ENCODE assay signal across 14 cellular contexts in genomic region chr7:4880218-4880617, GRCh38. TPM values are rescaled to one million over a fixed set of nuclear protein-coding genes. Genes with fewer than 3 reads are reported as not detected.
DNase-seq lines count a peak whose midpoint lies in the region; TF ChIP-seq lines count a peak whose summit lies in the region.
"Had no signal": no experiment of that assay in that cellular context is flagged by ENCODE, and none has a peak within 500 bp of the region (broad histone marks: within the 10 kb centered on the region; RNA-seq: fewer than 3 reads in every experiment).

No MANE protein-coding gene starts in this region.

- no peaks in the 10 kb centered on the region for H3K9me3 ChIP-seq in BLaER1 treated with 17β-estradiol and CSF1 and Interleukin-3, amounts not matched to agents 10 nM and 100 nM (replicated peaks in 1 of 11)
- H3K9me3 ChIP-seq in left ventricle myocardium inferior (replicated peaks) (no peaks in the 10 kb centered on the region), uterus (no peaks in the 10 kb centered on the region)
- H3K9me3 ChIP-seq: ascending aorta, gastroesophageal sphincter had no signal

- peaks cover 27 to 70% (median 49%) of the 10 kb centered on the region in 10 experiments for H3K4me1 ChIP-seq in BLaER1 treated with 17β-estradiol and CSF1 and Interleukin-3, amounts not matched to agents 10 nM and 100 nM
- H3K4me1 ChIP-seq in left ventricle myocardium inferior (peaks cover 40% of the 10 kb centered on the region), uterus (no peaks in the 10 kb centered on the region)

- TF ChIP-seq POLR2A in uterus (IDR thresholded peaks at IDR 0.05): no peak

- intact Hi-C loops in left ventricle myocardium inferior (cut with micrococcal nuclease) (loop anchor here (5.0 kb wide), 1 partner anchor 53 kb away; no protein-coding TSS in a partner anchor), posterior vena cava (cut with DNase I) (no loop called here), uterus (cut with DNase I; ENCODE audit: low total_unique reads) (loop anchor here (5.0 to 10.0 kb wide), 2 partner anchors 85 to 198 kb away; partner anchors contain the start of gene FOXK1)

- peak; percentile 19 for DNase-seq in NCI-H187 treated with DMSO at 0.1 percent for 48 hours (lab: John Stamatoyannopoulos, UW)
- DNase-seq in left ventricle myocardium inferior: no peak
- DNase-seq in posterior vena cava (ENCODE audit: low spot score): peak; percentile 62
- no peak for DNase-seq in NCI-H2029 (lab: John Stamatoyannopoulos, UW)
- no peak for DNase-seq in NCI-H82 treated with DMSO at 0.1 percent for 48 hours (lab: John Stamatoyannopoulos, UW; ENCODE audit: unreplicated experiment)
- no peak for DNase-seq in uterus
- DNase-seq in activated CD8-positive, alpha-beta memory T cell treated with anti-CD3 and anti-CD28 coated beads, Interleukin-2, amount 50 U/mL, for 48 hours: no peak
- DNase-seq: activated naive CD4-positive, alpha-beta T cell treated with Interleukin-2 at 50 U/mL for 16 hours; IMR-90; NCI-H2171; NCI-H774 had no signal

- peak overlapping the region in 3 of 10 experiments; percentile 23 to 33 (median 32); a peak in 6 of 20 replicates for H3K4me3 ChIP-seq in BLaER1 treated with 17β-estradiol and CSF1 and Interleukin-3, amounts not matched to agents 10 nM and 100 nM
- H3K4me3 ChIP-seq in left ventricle myocardium inferior: peak overlapping the region; percentile 52
- H3K4me3 ChIP-seq in uterus: no peak overlapping the region
- H3K4me3 ChIP-seq: ascending aorta had no signal

- TF ChIP-seq CTCF in left ventricle myocardium inferior (IDR thresholded peaks at IDR 0.05; ENCODE audit: borderline replicate concordance) (no peak), uterus (IDR thresholded peaks at IDR 0.05) (no peak)

- H3K9ac ChIP-seq in BLaER1 treated with 17β-estradiol and CSF1 and Interleukin-3, amounts not matched to agents 10 nM and 100 nM: peak overlapping the region in 8 of 11 experiments; percentile 19 to 68 (median 32); a peak in 13 of 22 replicates

- H3K27me3 ChIP-seq in BLaER1 treated with 17β-estradiol and CSF1 and Interleukin-3, amounts not matched to agents 10 nM and 100 nM: peaks cover 0 to 39% (median 0%) of the 10 kb centered on the region in 11 experiments; a peak in 8 of 22 replicates
- H3K27me3 ChIP-seq in left ventricle myocardium inferior (ENCODE audit: low read depth) (peaks cover 27% of the 10 kb centered on the region), uterus (no peaks in the 10 kb centered on the region)
- H3K27me3 ChIP-seq: ascending aorta had no signal

- peaks cover 0 to 30% (median 15%) of the 10 kb centered on the region in 11 experiments; a peak in 11 of 22 replicates for H3K36me3 ChIP-seq in BLaER1 treated with 17β-estradiol and CSF1 and Interleukin-3, amounts not matched to agents 10 nM and 100 nM
- H3K36me3 ChIP-seq in left ventricle myocardium inferior: peaks cover 23% of the 10 kb centered on the region
- H3K36me3 ChIP-seq in uterus: no peaks in the 10 kb centered on the region

- H3K27ac ChIP-seq in BLaER1 treated with 17β-estradiol and CSF1 and Interleukin-3, amounts not matched to agents 10 nM and 100 nM: peak overlapping the region in 6 of 11 experiments; percentile 11 to 54 (median 40); a peak in 9 of 22 replicates
- H3K27ac ChIP-seq in left ventricle myocardium inferior (replicated peaks) (peak overlapping the region; percentile 34), uterus (no peak overlapping the region)
- H3K27ac ChIP-seq: ascending aorta had no signal

- H3K4me2 ChIP-seq in BLaER1 treated with 17β-estradiol and CSF1 and Interleukin-3, amounts not matched to agents 10 nM and 100 nM: peak overlapping the region; percentile 26 to 99 (median 83)

- H4K20me1 ChIP-seq in BLaER1 treated with 17β-estradiol and CSF1 and Interleukin-3, amounts not matched to agents 10 nM and 100 nM: peaks cover 0 to 5% (median 0%) of the 10 kb centered on the region in 11 experiments; a peak in 2 of 22 replicates

RNA-seq across cellular contexts. Expression of gene RADIL, which starts 3.3 kb away (rescaled TPM):
- total RNA-seq in left ventricle myocardium inferior (4.5 TPM), posterior vena cava (1 to 10 TPM; 4.3 to 5.0 TPM), uterus (10 to 100 TPM in 1 of 4 donors, 1 to 10 TPM in 3; 1.0 to 10.1 (median 6.6) TPM)

RNA-seq across cellular contexts. Expression of gene PAPOLB, which starts 18.4 kb away (rescaled TPM):
- total RNA-seq in left ventricle myocardium inferior: 0.05 TPM
- under 1 TPM; 0.19 to 0.24 TPM for total RNA-seq in posterior vena cava
- total RNA-seq in uterus: 1 to 10 TPM in 1 of 4 donors, under 1 TPM in 2, not detected in 1; 0.24 to 1.6 (median 0.29) TPM
- total RNA-seq: ascending aorta had no signal

Comparison
In these comparisons a context has a peak if more than half of its experiments do, and no peak if none do; other contexts are left out.
1. H3K27ac ChIP-seq: peak in BLaER1 treated with 17β-estradiol and CSF1 and Interleukin-3, amounts not matched to agents 10 nM and 100 nM (6 of 11) and left ventricle myocardium inferior (single experiment); none in uterus (0 of 2).
2. DNase-seq: peak in NCI-H187 treated with DMSO at 0.1 percent for 48 hours (single experiment) and posterior vena cava (single experiment); none in left ventricle myocardium inferior (single experiment), NCI-H2029 (single experiment), NCI-H82 treated with DMSO at 0.1 percent for 48 hours (single experiment), uterus (0 of 2) and activated CD8-positive, alpha-beta memory T cell treated with anti-CD3 and anti-CD28 coated beads, Interleukin-2, amount 50 U/mL, for 48 hours (single experiment).
3. intact Hi-C loops: an anchor here in left ventricle myocardium inferior (5.0 kb wide) and uterus (5.0 to 10.0 kb wide); none called in posterior vena cava.